In the genomic region with DNA sequence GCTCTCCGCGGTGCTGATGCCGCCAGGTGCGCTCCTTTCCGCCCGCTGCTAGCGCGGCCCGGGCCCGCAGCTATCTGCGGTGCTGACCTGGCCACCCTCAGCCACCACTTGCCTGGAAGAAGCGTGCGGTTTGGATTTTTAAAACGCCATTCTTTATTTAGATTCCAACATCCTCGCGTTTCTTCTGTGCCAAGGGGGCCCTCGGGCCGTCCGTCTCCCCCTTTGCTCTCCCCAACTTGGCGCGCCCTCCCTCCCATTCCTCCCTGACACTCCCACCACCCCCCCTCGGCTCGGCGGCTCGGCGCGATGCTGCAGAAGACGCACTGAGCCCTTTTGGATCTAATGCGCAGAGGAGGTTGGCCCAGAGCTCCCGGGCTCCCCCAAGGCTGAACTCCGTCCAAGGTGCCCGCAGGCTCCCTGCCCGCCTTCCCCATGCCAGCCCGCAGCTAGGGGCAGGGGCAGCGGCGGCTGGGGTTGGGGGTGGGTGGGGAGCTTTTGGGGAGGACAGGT, we compare ENCODE assay signal across 8 cellular contexts. TPM values are rescaled to one million over a fixed set of nuclear protein-coding genes. Genes with fewer than 3 reads are reported as not detected.
DNase-seq lines count a peak whose midpoint lies in the region; ATAC-seq, FAIRE-seq and TF ChIP-seq lines count a peak whose summit lies in the region.

BARHL1 (plus strand) TSS at position 331 of the 510 bp plus-strand sequence. CDS start 192 bp downstream, outside the sequence.

- H4K20me1 ChIP-seq in endothelial cell of umbilical vein (replicated peaks; ENCODE audit: control insufficient read depth, extremely low read depth, insufficient read depth, low read length), result no peaks in the 10 kb centered on the region

- TF ChIP-seq CTCF in endothelial cell of umbilical vein (IDR thresholded peaks at IDR 0.05; ENCODE audit: extremely low read depth in 1 of 2, insufficient read depth in 1 of 2, low read depth in 1 of 2, low read length in 2 of 2) (no peak), psoas muscle (IDR thresholded peaks at IDR 0.05) (no peak)

- no peak within 1 kb of the TSS for H3K27ac ChIP-seq in endothelial cell of umbilical vein (ENCODE audit: insufficient read depth, low read depth, low read length)
- no peak within 1 kb of the TSS for H3K27ac ChIP-seq in psoas muscle

- no peaks in the 10 kb centered on the region for H3K9me3 ChIP-seq in endothelial cell of umbilical vein (replicated peaks; ENCODE audit: control insufficient read depth, insufficient read depth, low read length)
- H3K9me3 ChIP-seq in psoas muscle, result no peaks in the 10 kb centered on the region

- ATAC-seq in SK-N-SH treated with all-trans-retinoic acid at 6 μM for 48 hours, result no peak
- no peak for ATAC-seq in psoas muscle
- no peak for ATAC-seq in HG03280 (IDR thresholded peaks at IDR 0.05; ENCODE audit: unreplicated experiment)
- ATAC-seq in GM21723 (IDR thresholded peaks at IDR 0.05; ENCODE audit: unreplicated experiment), result no peak
- ATAC-seq in HG02938 (IDR thresholded peaks at IDR 0.05; ENCODE audit: unreplicated experiment), result no peak

- intact Hi-C loops in endothelial cell of umbilical vein (cut with micrococcal nuclease), result loop anchor here (2.0 kb wide), 1 partner anchor 34 kb away; no protein-coding TSS in a partner anchor
- intact Hi-C loops in psoas muscle (cut with DNase I), result no loop called here

- H3K79me2 ChIP-seq in endothelial cell of umbilical vein (ENCODE audit: control insufficient read depth, insufficient read depth, low read length), result no peaks in the 10 kb centered on the region

- no peak within 1 kb of the TSS for H2AFZ ChIP-seq in endothelial cell of umbilical vein (ENCODE audit: low read depth, low read length)

- peaks cover 84 to 96% of the 10 kb centered on the region in 2 experiments for H3K27me3 ChIP-seq in endothelial cell of umbilical vein (ENCODE audit: control insufficient read depth in 2 of 2, insufficient read depth in 2 of 2, low read length in 2 of 2)
- H3K27me3 ChIP-seq in psoas muscle (ENCODE audit: insufficient read depth in 3 of 3, low read length in 2 of 3), result peaks cover 0 to 98% (median 49%) of the 10 kb centered on the region in 3 donors

- no peak within 1 kb of the TSS for H3K9ac ChIP-seq in endothelial cell of umbilical vein (replicated peaks; ENCODE audit: extremely low read depth, insufficient read depth, low read length)

- in situ Hi-C loops in G401 (cut with HindIII; ENCODE audit: low sequenced_read_pairs), result no loop called here

- dilution Hi-C loops in endothelial cell of umbilical vein (cut with MboI; ENCODE audit: extremely low pct_ligation_motif_present, low sequenced_read_pairs), result no loop called here

- H3K4me3 ChIP-seq in endothelial cell of umbilical vein (replicated peaks in 1 of 3; ENCODE audit: insufficient read depth in 1 of 3, low read depth in 1 of 3, low read length in 3 of 3), result no peak within 1 kb of the TSS
- H3K4me3 ChIP-seq in psoas muscle, result peak within 1 kb of the TSS; percentile 42

- no TSS peak for BruUV-seq in endothelial cell of umbilical vein (replicated peaks; lab: Mats Ljungman, UMichigan)

- H3K36me3 ChIP-seq in endothelial cell of umbilical vein (ENCODE audit: control insufficient read depth in 2 of 2, extremely low read depth in 1 of 2, insufficient read depth in 2 of 2, low read length in 2 of 2) (no peaks in the 10 kb centered on the region), psoas muscle (ENCODE audit: insufficient read depth in 1 of 2, low read depth in 1 of 2) (no peaks in the 10 kb centered on the region)

- peak within 1 kb of the TSS; percentile 59 for H3K4me2 ChIP-seq in endothelial cell of umbilical vein (ENCODE audit: insufficient read depth, low read length)

- TF ChIP-seq POLR2A in endothelial cell of umbilical vein (IDR thresholded peaks at IDR 0.05; ENCODE audit: low read depth, low read length), result no peak

- no peak for FAIRE-seq in endothelial cell of umbilical vein (lab: Jason Lieb, UNC)

- POLR2A ChIA-PET in endothelial cell of umbilical vein (lab: Charles Lee), result no interaction called here

- 3 to 4% (median 4%) methylated on average over 31 to 36 of the region's 36 CpGs for WGBS in psoas muscle, 3 donors

- no peaks in the 10 kb centered on the region for H3K9me1 ChIP-seq in endothelial cell of umbilical vein (replicated peaks; ENCODE audit: control insufficient read depth, extremely low read depth, insufficient read depth, low read length)

- CTCF ChIA-PET in endothelial cell of umbilical vein (lab: Charles Lee), result no interaction called here

- H3K4me1 ChIP-seq in endothelial cell of umbilical vein (ENCODE audit: control insufficient read depth, extremely low read depth, insufficient read depth, low read length) (peaks cover 11% of the 10 kb centered on the region), psoas muscle (peaks cover 5% of the 10 kb centered on the region)

- DNase-seq in G401 (ENCODE audit: low spot score) (peak; percentile 69), endothelial cell of umbilical vein (ENCODE audit: low read depth, low spot score) (no peak), psoas muscle (peak in 1 of 2 donors; percentile 48), hypothalamus (lab: John Stamatoyannopoulos, UW) (no peak)

TF ChIP-seq in SK-N-SH treated with all-trans-retinoic acid at 6 μM for 48 hours, 23 proteins besides CTCF, POLR2A, EP300 and RAD21:
- TF ChIP-seq CSRNP3 (CRISPR knock-in tag; IDR thresholded peaks at IDR 0.05) (no peak), ZFP30 (CRISPR knock-in tag; IDR thresholded peaks at IDR 0.05) (peak; percentile 38; the same call in 1 of the 2 replicates)

TF ChIP-seq in endothelial cell of umbilical vein, 7 proteins besides CTCF, POLR2A, EP300 and RAD21:
- TF ChIP-seq, protein P1, sequence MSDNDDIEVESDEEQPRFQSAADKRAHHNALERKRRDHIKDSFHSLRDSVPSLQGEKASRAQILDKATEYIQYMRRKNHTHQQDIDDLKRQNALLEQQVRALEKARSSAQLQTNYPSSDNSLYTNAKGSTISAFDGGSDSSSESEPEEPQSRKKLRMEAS (IDR thresholded peaks at IDR 0.05; ENCODE audit: insufficient read depth, insufficient read length), result no peak
- TF ChIP-seq POLR2AphosphoS5 (IDR thresholded peaks at IDR 0.05; ENCODE audit: insufficient read depth, low read depth, low read length), result no peak

RNA-seq across cellular contexts. Expression of gene BARHL1, which starts in this region (rescaled TPM):
- not detected in 2 replicates for total RNA-seq in G401 (2014; rRNA removed; shearing (Covaris generic))
- total RNA-seq in endothelial cell of umbilical vein (not detected in 2 replicates), psoas muscle (not detected)
- polyA plus RNA-seq in endothelial cell of umbilical vein (not detected in 2 replicates), psoas muscle (not detected)
- polyA plus RNA-seq in endothelial cell of umbilical vein (2011; cell fraction: cytosol; rRNA removed), result not detected in 2 replicates
- not detected in 2 replicates for polyA plus RNA-seq in endothelial cell of umbilical vein (2011; cell fraction: nucleus; rRNA removed)
- polyA plus RNA-seq in endothelial cell of umbilical vein (2012), result not detected in 2 replicates
- polyA minus RNA-seq in endothelial cell of umbilical vein, result not detected in 2 replicates
- polyA minus RNA-seq in endothelial cell of umbilical vein (2011; cell fraction: cytosol; rRNA and poly(A)+ RNA removed), result not detected
- polyA minus RNA-seq in endothelial cell of umbilical vein (2011; cell fraction: nucleus; rRNA and poly(A)+ RNA removed), result not detected in 2 replicates

Comparison
In these comparisons a context has a peak if more than half of its experiments do, and no peak if none do; other contexts are left out.
1. Peak in DNase-seq in G401; RNA of the gene not detected or under 1 TPM.